In genomic region chr15:22224241-22224671, GRCh38 we compare ENCODE assay signal across 14 cellular contexts.
DNase-seq lines count a peak whose midpoint lies in the region; ATAC-seq and TF ChIP-seq lines count a peak whose summit lies in the region.
"Had no signal": no experiment of that assay in that cellular context is flagged by ENCODE, and none has a peak within 500 bp of the region (broad histone marks: within the 10 kb centered on the region; RNA-seq: fewer than 3 reads in every experiment).

No MANE protein-coding gene starts in this region.

- peaks cover 69% of the 10 kb centered on the region for H3K9me3 Mint-ChIP-seq in WTC11
- H3K9me3 Mint-ChIP-seq: stimulated activated effector memory CD8-positive, alpha-beta T cell treated with anti-CD3 and anti-CD28 coated beads, Interleukin-12 subunit alpha, Interleukin-12 subunit beta, amount 100 ng/mL, for 72 hours had no signal

- H3K4me3 Mint-ChIP-seq in WTC11 = no peak overlapping the region
- H3K4me3 Mint-ChIP-seq: stimulated activated effector memory CD8-positive, alpha-beta T cell treated with anti-CD3 and anti-CD28 coated beads, Interleukin-12 subunit alpha, Interleukin-12 subunit beta, amount 100 ng/mL, for 72 hours had no signal

- peaks cover 9% of the 10 kb centered on the region; the same call in 1 of the 2 replicates for H3K27me3 ChIP-seq in OCI-LY3 (ENCODE audit: low read depth, low read length)
- H3K27me3 ChIP-seq: BLaER1 had no signal

- TF ChIP-seq CTCF in OCI-LY3 (IDR thresholded peaks at IDR 0.05; ENCODE audit: low read depth, low read length) (peak; percentile 36), epithelial cell of proximal tubule (conservative IDR thresholded peaks at IDR 0.05; ENCODE audit: low read depth, low read length) (peak; percentile 17), WTC11 (IDR thresholded peaks at IDR 0.05) (no peak)

- H3K27ac ChIP-seq in OCI-LY3 (ENCODE audit: low read length) = no peak overlapping the region
- H3K27ac ChIP-seq: BLaER1, epithelial cell of prostate, heart left ventricle had no signal

- POLR2A ChIA-PET in WTC11 (lab: Charles Lee) = no interaction called here

- no peaks in the 10 kb centered on the region for H3K79me2 ChIP-seq in OCI-LY3 (ENCODE audit: low read length)

- H3K36me3 Mint-ChIP-seq in WTC11 = peaks cover 78% of the 10 kb centered on the region
- H3K36me3 Mint-ChIP-seq: stimulated activated effector memory CD8-positive, alpha-beta T cell treated with anti-CD3 and anti-CD28 coated beads, Interleukin-12 subunit alpha, Interleukin-12 subunit beta, amount 100 ng/mL, for 72 hours had no signal

- no peaks in the 10 kb centered on the region for H3K4me1 Mint-ChIP-seq in WTC11

- H3K27me3 Mint-ChIP-seq in WTC11 (ENCODE audit: low read depth) = peaks cover 36% of the 10 kb centered on the region

- no peak for TF ChIP-seq POLR2A in GM18505 (IDR thresholded peaks at IDR 0.05; ENCODE audit: borderline replicate concordance, extremely low read depth, insufficient read depth, insufficient read length)

- H3K4me1 ChIP-seq in OCI-LY3 (ENCODE audit: low read length) = peaks cover 7% of the 10 kb centered on the region; the same call in 1 of the 2 replicates

- no peak overlapping the region for H3K4me2 ChIP-seq in OCI-LY3 (ENCODE audit: low read length)
- H3K4me2 ChIP-seq: BLaER1 had no signal

- H4K20me1 ChIP-seq in OCI-LY3 (ENCODE audit: insufficient read depth, low read length) = no peaks in the 10 kb centered on the region
- H4K20me1 ChIP-seq: BLaER1 had no signal

- no peaks in the 10 kb centered on the region for H3K36me3 ChIP-seq in OCI-LY3 (replicated peaks; ENCODE audit: low read depth, low read length)
- H3K36me3 ChIP-seq: BLaER1, heart left ventricle had no signal

- no peak overlapping the region for H3K9ac ChIP-seq in OCI-LY3 (ENCODE audit: low read length)
- H3K9ac ChIP-seq: BLaER1 had no signal

- CTCF ChIA-PET in WTC11 (lab: Charles Lee) = no interaction called here

- no peaks in the 10 kb centered on the region for H3K9me3 ChIP-seq in OCI-LY3 (ENCODE audit: insufficient read depth, low read length)
- H3K9me3 ChIP-seq: BLaER1, heart left ventricle had no signal

- DNase-seq in stimulated activated CD4-positive, alpha-beta T cell treated with anti-CD3 and anti-CD28 coated beads, Interleukin-15, amount 100 ng/mL, for 24 hours = peak; percentile 17
- no peak for DNase-seq in stimulated activated CD4-positive, alpha-beta T cell treated with anti-CD3 and anti-CD28 coated beads, Interleukin-12 subunit alpha, Interleukin-12 subunit beta, amount 100 ng/mL, for 4 hours
- no peak for DNase-seq in epithelial cell of proximal tubule (ENCODE audit: low read depth)
- no peak for DNase-seq in WTC11 (ENCODE audit: low spot score)
- no peak for DNase-seq in NCI-H446 treated with DMSO at 0.1 percent for 48 hours (lab: John Stamatoyannopoulos, UW)
- DNase-seq: activated naive CD4-positive, alpha-beta T cell; stimulated activated CD4-positive, alpha-beta T cell treated with anti-CD3 and anti-CD28 coated beads, Interleukin-4, amount 100 ng/mL, for 1 hour had no signal

- no peak overlapping the region for H3K27ac Mint-ChIP-seq in WTC11
- H3K27ac Mint-ChIP-seq: stimulated activated effector memory CD8-positive, alpha-beta T cell treated with anti-CD3 and anti-CD28 coated beads, Interleukin-12 subunit alpha, Interleukin-12 subunit beta, amount 100 ng/mL, for 72 hours had no signal

- ATAC-seq in HG03108 (IDR thresholded peaks at IDR 0.05; ENCODE audit: unreplicated experiment) (no peak), GM18505 (IDR thresholded peaks at IDR 0.05; ENCODE audit: unreplicated experiment) (no peak), WTC11 (no peak)
- ATAC-seq: stimulated activated effector memory CD8-positive, alpha-beta T cell treated with anti-CD3 and anti-CD28 coated beads, Interleukin-12 subunit alpha, Interleukin-12 subunit beta, amount 100 ng/mL, for 72 hours had no signal

- H3K4me3 ChIP-seq in OCI-LY3 (ENCODE audit: low read length) (no peak overlapping the region), epithelial cell of proximal tubule (ENCODE audit: low read depth, low read length) (no peak overlapping the region)
- H3K4me3 ChIP-seq: BLaER1, heart left ventricle had no signal

- no peak overlapping the region for H2AFZ ChIP-seq in OCI-LY3 (ENCODE audit: low read depth, low read length)

TF ChIP-seq in WTC11, 78 proteins besides CTCF, POLR2A, EP300 and RAD21:
- TF ChIP-seq, protein P1, sequence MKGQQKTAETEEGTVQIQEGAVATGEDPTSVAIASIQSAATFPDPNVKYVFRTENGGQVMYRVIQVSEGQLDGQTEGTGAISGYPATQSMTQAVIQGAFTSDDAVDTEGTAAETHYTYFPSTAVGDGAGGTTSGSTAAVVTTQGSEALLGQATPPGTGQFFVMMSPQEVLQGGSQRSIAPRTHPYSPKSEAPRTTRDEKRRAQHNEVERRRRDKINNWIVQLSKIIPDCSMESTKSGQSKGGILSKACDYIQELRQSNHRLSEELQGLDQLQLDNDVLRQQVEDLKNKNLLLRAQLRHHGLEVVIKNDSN (CRISPR knock-in tag; IDR thresholded peaks at IDR 0.05) = no peak
- TF ChIP-seq, protein P2, sequence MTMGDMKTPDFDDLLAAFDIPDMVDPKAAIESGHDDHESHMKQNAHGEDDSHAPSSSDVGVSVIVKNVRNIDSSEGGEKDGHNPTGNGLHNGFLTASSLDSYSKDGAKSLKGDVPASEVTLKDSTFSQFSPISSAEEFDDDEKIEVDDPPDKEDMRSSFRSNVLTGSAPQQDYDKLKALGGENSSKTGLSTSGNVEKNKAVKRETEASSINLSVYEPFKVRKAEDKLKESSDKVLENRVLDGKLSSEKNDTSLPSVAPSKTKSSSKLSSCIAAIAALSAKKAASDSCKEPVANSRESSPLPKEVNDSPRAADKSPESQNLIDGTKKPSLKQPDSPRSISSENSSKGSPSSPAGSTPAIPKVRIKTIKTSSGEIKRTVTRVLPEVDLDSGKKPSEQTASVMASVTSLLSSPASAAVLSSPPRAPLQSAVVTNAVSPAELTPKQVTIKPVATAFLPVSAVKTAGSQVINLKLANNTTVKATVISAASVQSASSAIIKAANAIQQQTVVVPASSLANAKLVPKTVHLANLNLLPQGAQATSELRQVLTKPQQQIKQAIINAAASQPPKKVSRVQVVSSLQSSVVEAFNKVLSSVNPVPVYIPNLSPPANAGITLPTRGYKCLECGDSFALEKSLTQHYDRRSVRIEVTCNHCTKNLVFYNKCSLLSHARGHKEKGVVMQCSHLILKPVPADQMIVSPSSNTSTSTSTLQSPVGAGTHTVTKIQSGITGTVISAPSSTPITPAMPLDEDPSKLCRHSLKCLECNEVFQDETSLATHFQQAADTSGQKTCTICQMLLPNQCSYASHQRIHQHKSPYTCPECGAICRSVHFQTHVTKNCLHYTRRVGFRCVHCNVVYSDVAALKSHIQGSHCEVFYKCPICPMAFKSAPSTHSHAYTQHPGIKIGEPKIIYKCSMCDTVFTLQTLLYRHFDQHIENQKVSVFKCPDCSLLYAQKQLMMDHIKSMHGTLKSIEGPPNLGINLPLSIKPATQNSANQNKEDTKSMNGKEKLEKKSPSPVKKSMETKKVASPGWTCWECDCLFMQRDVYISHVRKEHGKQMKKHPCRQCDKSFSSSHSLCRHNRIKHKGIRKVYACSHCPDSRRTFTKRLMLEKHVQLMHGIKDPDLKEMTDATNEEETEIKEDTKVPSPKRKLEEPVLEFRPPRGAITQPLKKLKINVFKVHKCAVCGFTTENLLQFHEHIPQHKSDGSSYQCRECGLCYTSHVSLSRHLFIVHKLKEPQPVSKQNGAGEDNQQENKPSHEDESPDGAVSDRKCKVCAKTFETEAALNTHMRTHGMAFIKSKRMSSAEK (CRISPR knock-in tag; IDR thresholded peaks at IDR 0.05; ENCODE audit: borderline replicate concordance) = no peak
- no peak for TF ChIP-seq MXD4 (CRISPR knock-in tag; IDR thresholded peaks at IDR 0.05; ENCODE audit: borderline replicate concordance)
- no peak for TF ChIP-seq ZBTB21 (CRISPR knock-in tag; IDR thresholded peaks at IDR 0.05; ENCODE audit: borderline replicate concordance)
- no peak for TF ChIP-seq NFYB (CRISPR knock-in tag; conservative IDR thresholded peaks at IDR 0.05; ENCODE audit: low read depth)
- TF ChIP-seq NFATC4 (CRISPR knock-in tag; IDR thresholded peaks at IDR 0.05) = no peak
- no peak for TF ChIP-seq CBFB (CRISPR knock-in tag; IDR thresholded peaks at IDR 0.05; ENCODE audit: low read depth)
- TF ChIP-seq NR2C2 (CRISPR knock-in tag; IDR thresholded peaks at IDR 0.05) = no peak
- no peak for TF ChIP-seq E2F4 (CRISPR knock-in tag; IDR thresholded peaks at IDR 0.05; ENCODE audit: borderline replicate concordance, low read depth)
- TF ChIP-seq ZNF416 (CRISPR knock-in tag; IDR thresholded peaks at IDR 0.05) = no peak
- no peak for TF ChIP-seq MLX (CRISPR knock-in tag; IDR thresholded peaks at IDR 0.05)
